ENCODE assay signal across 8 cellular contexts in the genomic region with DNA sequence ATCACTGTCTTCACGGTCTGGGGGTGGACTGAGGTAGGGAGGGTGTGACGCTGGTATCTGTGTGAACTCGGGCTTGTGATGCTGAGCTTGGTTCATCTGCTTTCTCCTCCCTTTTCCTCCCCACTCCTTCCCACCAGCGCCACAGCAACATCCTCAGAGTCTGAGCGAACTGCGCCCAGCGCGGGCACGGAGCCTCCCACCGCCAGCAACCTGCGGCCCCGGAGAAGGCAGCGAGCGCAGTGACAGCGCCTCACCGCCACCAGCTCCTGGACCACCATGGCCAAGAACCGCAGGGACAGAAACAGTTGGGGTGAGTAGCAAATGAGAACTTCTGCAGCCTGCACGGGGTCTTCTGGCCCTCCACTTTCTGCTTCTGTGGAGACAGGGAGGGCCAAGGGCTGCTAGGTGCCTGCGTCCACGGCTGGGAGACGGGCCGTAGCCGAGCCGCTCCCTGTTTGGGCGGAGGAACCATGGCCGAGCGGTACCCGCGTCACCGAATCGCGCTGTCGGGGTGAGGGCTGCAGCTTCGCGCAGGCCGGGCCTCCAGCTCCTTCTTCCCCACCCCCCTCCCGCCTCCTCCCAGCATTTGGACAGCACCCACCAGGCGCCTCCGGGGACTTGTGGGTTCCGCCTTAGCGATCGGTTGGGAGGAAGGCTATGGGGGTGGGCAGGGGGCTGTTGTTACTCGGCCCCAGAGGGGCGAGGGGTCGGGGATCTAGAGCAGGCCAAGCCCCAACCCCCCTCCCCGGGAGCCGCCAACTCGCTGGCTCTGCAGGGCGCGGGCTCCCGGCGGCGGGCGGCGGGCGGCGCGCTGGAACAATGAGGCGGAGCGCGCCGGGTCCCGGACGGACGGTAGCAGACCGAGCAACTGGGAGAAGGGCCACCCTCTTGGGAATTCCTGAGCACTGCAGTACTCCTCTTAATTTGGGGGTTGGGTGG. TPM values are rescaled to one million over a fixed set of nuclear protein-coding genes. Genes with fewer than 3 reads are reported as not detected.
DNase-seq lines count a peak whose midpoint lies in the region; ATAC-seq and TF ChIP-seq lines count a peak whose summit lies in the region.

TSS of gene ATL1 (plus strand) at position 156 of the 939 bp plus-strand sequence. CDS start at position 277, 121 bp downstream.

- TF ChIP-seq CTCF in GM12872 (IDR thresholded peaks at IDR 0.05; ENCODE audit: insufficient read depth, low read depth, low read length) = 0 out of 3 replicates have a peak, but pooled peaks have one; percentile 1
- peak in 1 of 6 experiments; percentile 13 for TF ChIP-seq CTCF in adrenal gland (IDR thresholded peaks at IDR 0.05)

- intact Hi-C loops in adrenal gland (cut with DNase I) (no loop called here), Right ventricle myocardium superior (cut with DNase I) (no loop called here)

- 0 to 1% (median 0%) methylated on average over 24 to 66 of the region's 66 CpGs for WGBS in adrenal gland, 4 donors

- TF ChIP-seq POLR2A in adrenal gland (IDR thresholded peaks at IDR 0.05) = peak; percentile 80 to 88

- H3K4me1 ChIP-seq in SJCRH30 (no peaks in the 10 kb centered on the region), adrenal gland (replicated peaks in 1 of 2) (peaks cover 4% of the 10 kb centered on the region in 2 donors)

- H3K27me3 ChIP-seq in SJCRH30 = no peaks in the 10 kb centered on the region
- no peaks in the 10 kb centered on the region for H3K27me3 ChIP-seq in adrenal gland

- DNase-seq in LoVo (ENCODE audit: low spot score) = peak; percentile 52
- peak; percentile 67 to 73 for DNase-seq in SJCRH30
- DNase-seq in adrenal gland = peak; percentile 73 to 86 (median 80)
- peak; percentile 86 for DNase-seq in Right ventricle myocardium superior
- peak in 55 of 56 donors; percentile 18 to 92 (median 79) for DNase-seq in nucleus accumbens (lab: John Stamatoyannopoulos, UW)
- DNase-seq in ureter (ENCODE audit: low spot score) = peak; percentile 67

- H3K36me3 ChIP-seq in SJCRH30 (no peaks in the 10 kb centered on the region), adrenal gland (replicated peaks in 1 of 2) (no peaks in the 10 kb centered on the region)

- H3K27ac ChIP-seq in SJCRH30 = peak within 1 kb of the TSS; percentile 19; the same call in 1 of the 2 replicates
- H3K27ac ChIP-seq in adrenal gland = peak within 1 kb of the TSS; percentile 26 to 95 (median 87)

- H3K4me3 ChIP-seq in SJCRH30 (peak within 1 kb of the TSS; percentile 68), adrenal gland (peak within 1 kb of the TSS; percentile 13 to 84 (median 44))

- ATAC-seq in Right ventricle myocardium superior (ENCODE audit: poor library complexity) (peak; percentile 95), HG03039 (IDR thresholded peaks at IDR 0.05; ENCODE audit: unreplicated experiment) (no peak)

- H3K9me3 ChIP-seq in SJCRH30 (replicated peaks) (no peaks in the 10 kb centered on the region), adrenal gland (replicated peaks in 1 of 3) (no peaks in the 10 kb centered on the region)

RNA-seq across cellular contexts. Expression of gene ATL1, which starts in this region (rescaled TPM):
- 0.59 and 0.66 TPM in 2 replicates for total RNA-seq in SJCRH30 (2014; rRNA removed; shearing (Covaris generic))
- 1 to 10 TPM; 2.1 to 7.4 (median 6.0) TPM for total RNA-seq in adrenal gland
- polyA plus RNA-seq in adrenal gland = 10 to 100 TPM in 1 of 3 donors, 1 to 10 TPM in 2; 2.4 to 10.1 (median 2.7) TPM
- 0.89 TPM for total RNA-seq in Right ventricle myocardium superior
- 8.8 TPM for total RNA-seq in ureter

Comparison
In these comparisons a context has a peak if more than half of its experiments do, and no peak if none do; other contexts are left out.
1. Peak in DNase-seq, H3K4me3 ChIP-seq and H3K27ac ChIP-seq in SJCRH30; RNA of the gene not detected or under 1 TPM.
2. Peak in DNase-seq and ATAC-seq in Right ventricle myocardium superior; RNA of the gene not detected or under 1 TPM.